1 cellular context compared by ENCODE assay signal in the genomic region with DNA sequence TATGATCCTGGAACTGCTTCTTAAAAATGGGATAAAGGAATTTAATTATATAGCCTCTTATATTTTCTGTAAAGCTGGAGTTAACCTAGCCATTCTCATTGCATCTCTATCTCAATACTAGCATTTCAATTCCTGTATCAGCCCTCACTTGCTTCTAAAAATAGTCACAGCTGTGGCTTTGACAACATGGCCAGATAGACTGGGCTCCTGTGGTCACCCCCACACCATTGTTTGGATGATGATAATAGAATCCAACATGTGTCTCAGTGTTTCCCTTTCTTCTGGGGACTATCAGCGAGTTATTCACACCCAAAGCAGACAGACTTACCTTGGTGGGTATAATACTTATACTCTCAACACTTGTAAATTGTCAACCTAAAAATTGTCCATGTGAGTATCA.
TF ChIP-seq lines count a peak whose summit lies in the region.

No MANE protein-coding gene starts in this region.

TF ChIP-seq in K562, 482 proteins besides CTCF, POLR2A, EP300 and RAD21 (continued from another document):
- peak; percentile 57; the same call in 1 of the 2 replicates for TF ChIP-seq SMAD4 (CRISPR knock-in tag; conservative IDR thresholded peaks at IDR 0.05)
- TF ChIP-seq KLF16 (IDR thresholded peaks at IDR 0.05), result 0 out of 2 replicates have a peak, but pooled peaks have one; percentile 65
- TF ChIP-seq TBL1XR1 (IDR thresholded peaks at IDR 0.05; ENCODE audit: low read length in 2 of 2), result peak in 1 of 2 experiments; percentile 64; a peak in 1 of 4 replicates
- TF ChIP-seq, protein P1, sequence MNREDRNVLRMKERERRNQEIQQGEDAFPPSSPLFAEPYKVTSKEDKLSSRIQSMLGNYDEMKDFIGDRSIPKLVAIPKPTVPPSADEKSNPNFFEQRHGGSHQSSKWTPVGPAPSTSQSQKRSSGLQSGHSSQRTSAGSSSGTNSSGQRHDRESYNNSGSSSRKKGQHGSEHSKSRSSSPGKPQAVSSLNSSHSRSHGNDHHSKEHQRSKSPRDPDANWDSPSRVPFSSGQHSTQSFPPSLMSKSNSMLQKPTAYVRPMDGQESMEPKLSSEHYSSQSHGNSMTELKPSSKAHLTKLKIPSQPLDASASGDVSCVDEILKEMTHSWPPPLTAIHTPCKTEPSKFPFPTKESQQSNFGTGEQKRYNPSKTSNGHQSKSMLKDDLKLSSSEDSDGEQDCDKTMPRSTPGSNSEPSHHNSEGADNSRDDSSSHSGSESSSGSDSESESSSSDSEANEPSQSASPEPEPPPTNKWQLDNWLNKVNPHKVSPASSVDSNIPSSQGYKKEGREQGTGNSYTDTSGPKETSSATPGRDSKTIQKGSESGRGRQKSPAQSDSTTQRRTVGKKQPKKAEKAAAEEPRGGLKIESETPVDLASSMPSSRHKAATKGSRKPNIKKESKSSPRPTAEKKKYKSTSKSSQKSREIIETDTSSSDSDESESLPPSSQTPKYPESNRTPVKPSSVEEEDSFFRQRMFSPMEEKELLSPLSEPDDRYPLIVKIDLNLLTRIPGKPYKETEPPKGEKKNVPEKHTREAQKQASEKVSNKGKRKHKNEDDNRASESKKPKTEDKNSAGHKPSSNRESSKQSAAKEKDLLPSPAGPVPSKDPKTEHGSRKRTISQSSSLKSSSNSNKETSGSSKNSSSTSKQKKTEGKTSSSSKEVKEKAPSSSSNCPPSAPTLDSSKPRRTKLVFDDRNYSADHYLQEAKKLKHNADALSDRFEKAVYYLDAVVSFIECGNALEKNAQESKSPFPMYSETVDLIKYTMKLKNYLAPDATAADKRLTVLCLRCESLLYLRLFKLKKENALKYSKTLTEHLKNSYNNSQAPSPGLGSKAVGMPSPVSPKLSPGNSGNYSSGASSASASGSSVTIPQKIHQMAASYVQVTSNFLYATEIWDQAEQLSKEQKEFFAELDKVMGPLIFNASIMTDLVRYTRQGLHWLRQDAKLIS (CRISPR knock-in tag; IDR thresholded peaks at IDR 0.05), result no peak
- TF ChIP-seq ADNP (tag; IDR thresholded peaks at IDR 0.05), result no peak
- TF ChIP-seq KHSRP (IDR thresholded peaks at IDR 0.05), result no peak
- no peak for TF ChIP-seq STAG1 (CRISPR knock-in tag; IDR thresholded peaks at IDR 0.05; ENCODE audit: borderline replicate concordance)
- no peak for TF ChIP-seq SMARCA5 (IDR thresholded peaks at IDR 0.05)
- no peak for TF ChIP-seq ELF2 (CRISPR knock-in tag; IDR thresholded peaks at IDR 0.05)
- TF ChIP-seq SRSF1 (IDR thresholded peaks at IDR 0.05; ENCODE audit: low read depth, low read length), result no peak
- TF ChIP-seq L3MBTL2 (IDR thresholded peaks at IDR 0.05), result no peak
- TF ChIP-seq ZKSCAN8 (CRISPR knock-in tag; IDR thresholded peaks at IDR 0.05), result no peak
- no peak for TF ChIP-seq GMEB1 (CRISPR knock-in tag; IDR thresholded peaks at IDR 0.05)
- TF ChIP-seq ZNF311 (CRISPR knock-in tag; IDR thresholded peaks at IDR 0.05), result no peak
- TF ChIP-seq KAT8 (IDR thresholded peaks at IDR 0.05; ENCODE audit: low read depth), result no peak
- TF ChIP-seq, protein P2, sequence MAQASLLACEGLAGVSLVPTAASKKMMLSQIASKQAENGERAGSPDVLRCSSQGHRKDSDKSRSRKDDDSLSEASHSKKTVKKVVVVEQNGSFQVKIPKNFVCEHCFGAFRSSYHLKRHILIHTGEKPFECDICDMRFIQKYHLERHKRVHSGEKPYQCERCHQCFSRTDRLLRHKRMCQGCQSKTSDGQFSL (CRISPR knock-in tag; IDR thresholded peaks at IDR 0.05), result no peak
- TF ChIP-seq, protein P2 (tag; IDR thresholded peaks at IDR 0.05), result no peak
- peak; percentile 84 for TF ChIP-seq TCF3 (CRISPR knock-in tag; IDR thresholded peaks at IDR 0.05)
- TF ChIP-seq FOSL1 (tag; conservative IDR thresholded peaks at IDR 0.05), result 0 out of 2 replicates have a peak, but pooled peaks have one; percentile 32
- TF ChIP-seq MEF2D (tag; conservative IDR thresholded peaks at IDR 0.05; ENCODE audit: low read depth), result peak; percentile 97
